In the genomic region with DNA sequence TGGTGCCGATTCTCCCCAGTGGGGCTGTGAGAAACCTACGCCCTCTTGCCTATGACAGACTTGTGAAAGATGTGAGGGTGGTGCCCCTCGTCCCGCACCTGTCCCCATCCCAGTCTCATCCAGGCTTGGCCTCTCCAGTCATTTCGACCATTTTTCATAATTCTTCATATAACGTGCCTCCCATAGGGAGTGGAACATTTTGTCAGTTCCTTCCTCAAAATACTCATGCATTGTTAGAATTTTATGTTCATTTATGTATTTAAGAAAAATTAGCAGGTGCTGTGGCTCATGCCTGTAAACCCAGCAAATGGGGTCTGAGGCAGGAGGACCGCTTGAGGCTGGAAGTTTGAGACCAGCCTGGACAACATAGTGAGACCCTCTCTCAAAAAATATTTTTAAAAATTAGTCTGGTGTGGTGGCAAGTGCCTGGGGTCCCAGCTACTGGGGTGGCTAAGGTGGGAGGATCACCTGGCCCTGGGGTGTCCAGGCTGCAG, we compare ENCODE assay signal across 8 cellular contexts. TPM values are rescaled to one million over a fixed set of nuclear protein-coding genes. Genes with fewer than 3 reads are reported as not detected.
DNase-seq lines count a peak whose midpoint lies in the region; ATAC-seq and TF ChIP-seq lines count a peak whose summit lies in the region.

No MANE protein-coding gene starts in this region.

- no peak for ATAC-seq in natural killer cell treated with Interleukin-12 subunit alpha and Interleukin-12 subunit beta and Interleukin-15 and Interleukin-18, amount 100 ng/mL, for 72 hours

- peak overlapping the region; percentile 97 for H3K27ac Mint-ChIP-seq in HFFc6
- peak overlapping the region; percentile 93 for H3K27ac Mint-ChIP-seq in MCF 10A (ENCODE audit: low read depth, unreplicated experiment)
- H3K27ac Mint-ChIP-seq in natural killer cell treated with Interleukin-12 subunit alpha and Interleukin-12 subunit beta and Interleukin-15 and Interleukin-18, amount 100 ng/mL, for 72 hours: peak overlapping the region; percentile 98

- H3K4me1 ChIP-seq in ACC112 (ENCODE audit: control insufficient read depth, insufficient read depth, low read length, unreplicated experiment): peaks cover 9% of the 10 kb centered on the region

- H3K4me1 Mint-ChIP-seq in HFFc6 (ENCODE audit: low read depth) (peaks cover 9% of the 10 kb centered on the region; the same call in 1 of the 2 replicates), MCF 10A (ENCODE audit: insufficient read depth, unreplicated experiment) (no peaks in the 10 kb centered on the region)
- H3K4me1 Mint-ChIP-seq in natural killer cell treated with Interleukin-12 subunit alpha and Interleukin-12 subunit beta and Interleukin-15 and Interleukin-18, amount 100 ng/mL, for 72 hours (ENCODE audit: low read depth in 2 of 2): peaks cover 14 to 15% of the 10 kb centered on the region in 2 donors

- H3K27me3 Mint-ChIP-seq in HFFc6 (ENCODE audit: insufficient read depth): peaks cover 9% of the 10 kb centered on the region; the same call in 1 of the 2 replicates
- H3K27me3 Mint-ChIP-seq in MCF 10A (ENCODE audit: insufficient read depth, unreplicated experiment): no peaks in the 10 kb centered on the region
- no peaks in the 10 kb centered on the region for H3K27me3 Mint-ChIP-seq in natural killer cell treated with Interleukin-12 subunit alpha and Interleukin-12 subunit beta and Interleukin-15 and Interleukin-18, amount 100 ng/mL, for 72 hours

- DNase-seq in HFFc6: no peak
- no peak for DNase-seq in MCF 10A (ENCODE audit: unreplicated experiment)
- DNase-seq in natural killer cell treated with Interleukin-12 subunit alpha and Interleukin-12 subunit beta and Interleukin-15 and Interleukin-18, amount 100 ng/mL, for 72 hours (ENCODE audit: low spot score): no peak
- no peak for DNase-seq in NCI-H526 treated with DMSO at 0.1 percent for 48 hours (lab: John Stamatoyannopoulos, UW)
- no peak for DNase-seq in activated effector memory CD4-positive, alpha-beta T cell treated with Interleukin-2 at 50 U/mL for 16 hours
- no peak for DNase-seq in D341Med (ENCODE audit: low spot score)
- DNase-seq in activated effector memory CD4-positive, alpha-beta T cell treated with anti-CD3 and anti-CD28 coated beads, Interleukin-2, amount 50 U/mL, for 16 hours: no peak

- peak overlapping the region; percentile 68 for H2AFZ ChIP-seq in ACC112 (ENCODE audit: low read length, unreplicated experiment)

- H3K4me3 ChIP-seq in ACC112 (ENCODE audit: low read depth, low read length): peak overlapping the region; percentile 52

- peak overlapping the region; percentile 46; the same call in 1 of the 2 replicates for H3K27ac ChIP-seq in ACC112 (ENCODE audit: low read depth, low read length)

- H3K36me3 Mint-ChIP-seq in HFFc6 (ENCODE audit: low read depth): peaks cover 5% of the 10 kb centered on the region; the same call in 1 of the 2 replicates
- peaks cover 13% of the 10 kb centered on the region for H3K36me3 Mint-ChIP-seq in MCF 10A (ENCODE audit: insufficient read depth, unreplicated experiment)
- H3K36me3 Mint-ChIP-seq in natural killer cell treated with Interleukin-12 subunit alpha and Interleukin-12 subunit beta and Interleukin-15 and Interleukin-18, amount 100 ng/mL, for 72 hours: peaks cover 4% of the 10 kb centered on the region

- H3K36me3 ChIP-seq in ACC112 (ENCODE audit: insufficient read depth, low read length): peaks cover 5% of the 10 kb centered on the region

- BruUV-seq in MCF 10A (replicated peaks; lab: Mats Ljungman, UMichigan): no TSS peak

- no peaks in the 10 kb centered on the region for H3K27me3 ChIP-seq in ACC112 (ENCODE audit: insufficient read depth, low read length)

- intact Hi-C loops in MCF 10A (cut with micrococcal nuclease): no loop called here

- CTCF ChIA-PET in MCF 10A (lab: Yijun Ruan, JAX): no interaction called here

- TF ChIP-seq CTCF in HFFc6 (IDR thresholded peaks at IDR 0.05) (no peak), MCF 10A (IDR thresholded peaks at IDR 0.05; ENCODE audit: unreplicated experiment) (no peak)

- POLR2A ChIA-PET in MCF 10A (lab: Yijun Ruan, JAX): no interaction called here

- H3K4me3 Mint-ChIP-seq in HFFc6 (peak overlapping the region; percentile 100; the same call in 1 of the 2 replicates), MCF 10A (ENCODE audit: unreplicated experiment) (peak overlapping the region; percentile 97)
- H3K4me3 Mint-ChIP-seq in natural killer cell treated with Interleukin-12 subunit alpha and Interleukin-12 subunit beta and Interleukin-15 and Interleukin-18, amount 100 ng/mL, for 72 hours: peak overlapping the region; percentile 99

- H3K9me3 Mint-ChIP-seq in HFFc6 (peaks cover 11% of the 10 kb centered on the region), MCF 10A (ENCODE audit: unreplicated experiment) (no peaks in the 10 kb centered on the region)
- no peaks in the 10 kb centered on the region for H3K9me3 Mint-ChIP-seq in natural killer cell treated with Interleukin-12 subunit alpha and Interleukin-12 subunit beta and Interleukin-15 and Interleukin-18, amount 100 ng/mL, for 72 hours

- peaks cover 18% of the 10 kb centered on the region for H3K79me2 ChIP-seq in ACC112 (ENCODE audit: control insufficient read depth, insufficient read depth, low read length, unreplicated experiment)

RNA-seq across cellular contexts. Expression of a gene that starts 0.8 kb away (rescaled TPM):
- 10 to 100 TPM; 20.7 to 29.1 (median 23.8) TPM for total RNA-seq in HFFc6 (2021; fragmentation: NEBNext Ultra II Directional; extraction: Animal tissue kit (Norgen Biotek cat#: 25700))
- total RNA-seq in MCF 10A (2022): 22.3 and 25.7 TPM in 2 replicates
- total RNA-seq in natural killer cell treated with Interleukin-12 subunit alpha and Interleukin-12 subunit beta and Interleukin-15 and Interleukin-18, amount 100 ng/mL, for 72 hours: 10 to 100 TPM; 54.7 to 79.8 TPM

RNA-seq across cellular contexts. Expression of a gene that starts 19.7 kb away (rescaled TPM):
- not detected for total RNA-seq in HFFc6 (2021; fragmentation: NEBNext Ultra II Directional; extraction: Animal tissue kit (Norgen Biotek cat#: 25700))
- total RNA-seq in MCF 10A (2022): 2.6 and 4.0 TPM in 2 replicates
- total RNA-seq in natural killer cell treated with Interleukin-12 subunit alpha and Interleukin-12 subunit beta and Interleukin-15 and Interleukin-18, amount 100 ng/mL, for 72 hours: under 1 TPM; 0.33 to 0.95 TPM

RNA-seq across cellular contexts. Expression of a gene that starts 42.8 kb away (rescaled TPM):
- total RNA-seq in HFFc6 (2021; fragmentation: NEBNext Ultra II Directional; extraction: Animal tissue kit (Norgen Biotek cat#: 25700)): 1 to 10 TPM; 1.3 to 5.6 (median 3.7) TPM
- total RNA-seq in MCF 10A (2022): 1.5 and 1.7 TPM in 2 replicates
- 10 to 100 TPM; 38.4 to 51.9 TPM for total RNA-seq in natural killer cell treated with Interleukin-12 subunit alpha and Interleukin-12 subunit beta and Interleukin-15 and Interleukin-18, amount 100 ng/mL, for 72 hours

RNA-seq across cellular contexts. Expression of a gene that starts 44.6 kb away (rescaled TPM):
- 10 to 100 TPM in 1 of 6 experiments, 1 to 10 TPM in 5; 8.0 to 10.7 (median 9.7) TPM for total RNA-seq in HFFc6 (2021; fragmentation: NEBNext Ultra II Directional; extraction: Animal tissue kit (Norgen Biotek cat#: 25700))
- 2.8 and 4.0 TPM in 2 replicates for total RNA-seq in MCF 10A (2022)
- total RNA-seq in natural killer cell treated with Interleukin-12 subunit alpha and Interleukin-12 subunit beta and Interleukin-15 and Interleukin-18, amount 100 ng/mL, for 72 hours: 1 to 10 TPM; 7.1 to 9.6 TPM

Comparison
In these comparisons a context has a peak if more than half of its experiments do, and no peak if none do; other contexts are left out.
1. RNA of a gene that starts 42.8 kb away (total RNA-seq): 38.4 to 51.9 TPM in natural killer cell treated with Interleukin-12 subunit alpha and Interleukin-12 subunit beta and Interleukin-15 and Interleukin-18, amount 100 ng/mL, for 72 hours; 1.3 to 5.6 TPM in HFFc6 and 1.5 to 1.7 TPM in MCF 10A; every median in the first group is over 4 times any median in the second.
2. Peak in every context shown above with its lines, with median percentiles within 50 percentile points of each other: H3K27ac Mint-ChIP-seq and H3K4me3 Mint-ChIP-seq.